ENCODE assay signal across 32 cellular contexts in genomic region chr7:22390512-22390911, GRCh38. TPM values are rescaled to one million over a fixed set of nuclear protein-coding genes. Genes with fewer than 3 reads are reported as not detected.
"Had no signal": no experiment of that assay in that cellular context is flagged by ENCODE, and none has a peak within 500 bp of the region (broad histone marks: within the 10 kb centered on the region; RNA-seq: fewer than 3 reads in every experiment).

No MANE protein-coding gene starts in this region.

- H3K4me2 ChIP-seq: hepatocyte had no signal

- H3K9me3 Mint-ChIP-seq: activated CD4-positive, alpha-beta memory T cell treated with anti-CD3 and anti-CD28 coated beads for 36 hours; activated CD4-positive, alpha-beta T cell treated with anti-CD3 and anti-CD28 coated beads, Interleukin-2, amount 10 ng/mL, durations not matched to agents 24 days and 14 days; activated naive CD4-positive, alpha-beta T cell treated with anti-CD3 and anti-CD28 coated beads, Interleukin-2, amount 10 ng/mL, durations not matched to agents 7 days and 5 days; activated naive CD8-positive, alpha-beta T cell treated with anti-CD3 and anti-CD28 coated beads, Interleukin-2, amount 10 ng/mL, durations not matched to agents 7 days and 5 days; activated T-helper 1 cell treated with anti-CD3 and anti-CD28 coated beads, Interleukin-12 subunit alpha, Interleukin-12 subunit beta, Interleukin-2, Interleukin-4 antibody, amounts not matched to agents 30 ng/mL and 10 ng/mL and 1 ng/mL, durations not matched to agents 14 hours and 24 hours and 36 hours; brain; nephron; stimulated activated naive CD8-positive, alpha-beta T cell treated with anti-CD3 and anti-CD28 coated beads, Interleukin-15, Interleukin-2, amounts not matched to agents 100 ng/mL and 50 ng/mL, for 24 hours had no signal

- H3K9me3 ChIP-seq: ascending aorta, colonic mucosa, gastroesophageal sphincter, spleen, thoracic aorta, upper lobe of left lung, vagina had no signal

- ATAC-seq: gastroesophageal sphincter, left cardiac atrium, left ventricle myocardium superior, right cardiac atrium had no signal

- H3K27ac Mint-ChIP-seq: activated CD4-positive, alpha-beta memory T cell treated with anti-CD3 and anti-CD28 coated beads for 36 hours; activated CD4-positive, alpha-beta T cell treated with anti-CD3 and anti-CD28 coated beads, Interleukin-2, amount 10 ng/mL, durations not matched to agents 24 days and 14 days; activated naive CD4-positive, alpha-beta T cell treated with anti-CD3 and anti-CD28 coated beads, Interleukin-2, amount 10 ng/mL, durations not matched to agents 7 days and 5 days; activated naive CD8-positive, alpha-beta T cell treated with anti-CD3 and anti-CD28 coated beads, Interleukin-2, amount 10 ng/mL, durations not matched to agents 7 days and 5 days; activated T-helper 1 cell treated with anti-CD3 and anti-CD28 coated beads, Interleukin-12 subunit alpha, Interleukin-12 subunit beta, Interleukin-2, Interleukin-4 antibody, amounts not matched to agents 30 ng/mL and 10 ng/mL and 1 ng/mL, durations not matched to agents 14 hours and 24 hours and 36 hours; brain; nephron; stimulated activated naive CD8-positive, alpha-beta T cell treated with anti-CD3 and anti-CD28 coated beads, Interleukin-15, Interleukin-2, amounts not matched to agents 100 ng/mL and 50 ng/mL, for 24 hours had no signal

- H3K27me3 ChIP-seq: ascending aorta, cardiac muscle cell, colonic mucosa, dorsolateral prefrontal cortex, gastroesophageal sphincter, hepatocyte, spleen, upper lobe of left lung, vagina had no signal

- H3K36me3 ChIP-seq: ascending aorta, cardiac muscle cell, colonic mucosa, gastroesophageal sphincter, spleen, thoracic aorta, upper lobe of left lung, vagina had no signal

- H3K27me3 Mint-ChIP-seq: activated CD4-positive, alpha-beta memory T cell treated with anti-CD3 and anti-CD28 coated beads for 36 hours; activated CD4-positive, alpha-beta T cell treated with anti-CD3 and anti-CD28 coated beads, Interleukin-2, amount 10 ng/mL, durations not matched to agents 24 days and 14 days; stimulated activated naive CD8-positive, alpha-beta T cell treated with anti-CD3 and anti-CD28 coated beads, Interleukin-15, Interleukin-2, amounts not matched to agents 100 ng/mL and 50 ng/mL, for 24 hours had no signal

- H3K4me1 Mint-ChIP-seq: activated CD4-positive, alpha-beta T cell treated with anti-CD3 and anti-CD28 coated beads, Interleukin-2, amount 10 ng/mL, durations not matched to agents 24 days and 14 days; activated naive CD4-positive, alpha-beta T cell treated with anti-CD3 and anti-CD28 coated beads, Interleukin-2, amount 10 ng/mL, durations not matched to agents 7 days and 5 days; activated naive CD8-positive, alpha-beta T cell treated with anti-CD3 and anti-CD28 coated beads, Interleukin-2, amount 10 ng/mL, durations not matched to agents 7 days and 5 days had no signal

- H3K27ac ChIP-seq: ascending aorta, cardiac muscle cell, colonic mucosa, gastroesophageal sphincter, spleen, thoracic aorta, upper lobe of left lung, vagina had no signal

- H3K4me1 ChIP-seq: ascending aorta, colonic mucosa, gastroesophageal sphincter, spleen, upper lobe of left lung, vagina had no signal

- H3K4me3 ChIP-seq: ascending aorta, cardiac muscle cell, colonic mucosa, dorsolateral prefrontal cortex, gastroesophageal sphincter, hepatocyte, spleen, thoracic aorta, upper lobe of left lung, vagina had no signal

- H3K4me3 Mint-ChIP-seq: activated CD4-positive, alpha-beta memory T cell treated with anti-CD3 and anti-CD28 coated beads for 36 hours; activated CD4-positive, alpha-beta T cell treated with anti-CD3 and anti-CD28 coated beads, Interleukin-2, amount 10 ng/mL, durations not matched to agents 24 days and 14 days; activated naive CD4-positive, alpha-beta T cell treated with anti-CD3 and anti-CD28 coated beads, Interleukin-2, amount 10 ng/mL, durations not matched to agents 7 days and 5 days; activated naive CD8-positive, alpha-beta T cell treated with anti-CD3 and anti-CD28 coated beads, Interleukin-2, amount 10 ng/mL, durations not matched to agents 7 days and 5 days; activated T-helper 1 cell treated with anti-CD3 and anti-CD28 coated beads, Interleukin-12 subunit alpha, Interleukin-12 subunit beta, Interleukin-2, Interleukin-4 antibody, amounts not matched to agents 30 ng/mL and 10 ng/mL and 1 ng/mL, durations not matched to agents 14 hours and 24 hours and 36 hours; brain; nephron; stimulated activated naive CD8-positive, alpha-beta T cell treated with anti-CD3 and anti-CD28 coated beads, Interleukin-15, Interleukin-2, amounts not matched to agents 100 ng/mL and 50 ng/mL, for 24 hours had no signal

- H3K36me3 Mint-ChIP-seq: activated CD4-positive, alpha-beta memory T cell treated with anti-CD3 and anti-CD28 coated beads for 36 hours; activated naive CD4-positive, alpha-beta T cell treated with anti-CD3 and anti-CD28 coated beads, Interleukin-2, amount 10 ng/mL, durations not matched to agents 7 days and 5 days; activated naive CD8-positive, alpha-beta T cell treated with anti-CD3 and anti-CD28 coated beads, Interleukin-2, amount 10 ng/mL, durations not matched to agents 7 days and 5 days; brain had no signal

- H3K79me2 ChIP-seq: hepatocyte had no signal

- DNase-seq: activated CD4-positive, alpha-beta memory T cell treated with anti-CD3 and anti-CD28 coated beads for 36 hours; activated CD4-positive, alpha-beta T cell treated with anti-CD3 and anti-CD28 coated beads, Interleukin-2, amount 10 ng/mL, durations not matched to agents 24 days and 14 days; activated CD4-positive, CD25-positive, alpha-beta regulatory T cell treated with anti-CD3 and anti-CD28 coated beads, Interleukin-2, amount 50 U/mL, for 72 hours; activated CD8-positive, alpha-beta memory T cell treated with anti-CD3 and anti-CD28 coated beads, Interleukin-2, amount 50 U/mL, for 4 hours; activated gamma-delta T cell; activated naive CD4-positive, alpha-beta T cell treated with anti-CD3 and anti-CD28 coated beads, Interleukin-2, amount 10 ng/mL, durations not matched to agents 7 days and 5 days; activated naive CD8-positive, alpha-beta T cell treated with anti-CD3 and anti-CD28 coated beads, Interleukin-2, amount 10 ng/mL, durations not matched to agents 7 days and 5 days; activated T-cell treated with anti-CD3 and anti-CD28 coated beads, Interleukin-2, amount 50 U/mL, for 1 hour; cerebellar nuclear complex; colonic mucosa; dorsolateral prefrontal cortex; effector memory CD4-positive, alpha-beta T cell; erythroblast; islet precursor cell; left cardiac atrium; left ventricle myocardium superior; mammary epithelial cell; posterior cingulate gyrus; right cardiac atrium; spleen; T1000; upper lobe of left lung had no signal

- H2AFZ ChIP-seq: hepatocyte had no signal

RNA-seq across cellular contexts. Expression of gene RAPGEF5, which starts 33.6 kb away (rescaled TPM):
- polyA plus RNA-seq: cardiac muscle cell had no signal
